ENCODE assay signal across 8 cellular contexts in genomic region chr19:14530505-14530904, GRCh38. TPM values are rescaled to one million over a fixed set of nuclear protein-coding genes. Genes with fewer than 3 reads are reported as not detected.
DNase-seq lines count a peak whose midpoint lies in the region; ATAC-seq and TF ChIP-seq lines count a peak whose summit lies in the region.

No MANE protein-coding gene starts in this region.

- peaks cover 14% of the 10 kb centered on the region for H3K36me3 ChIP-seq in CD4-positive, CD25-positive, alpha-beta regulatory T cell (ENCODE audit: control insufficient read depth, insufficient read depth, low read length)

- no peak for ATAC-seq in CD4-positive, CD25-positive, alpha-beta regulatory T cell (ENCODE audit: low read depth in 2 of 2)
- no peak for ATAC-seq in GM19397 (IDR thresholded peaks at IDR 0.05; ENCODE audit: unreplicated experiment)
- no peak for ATAC-seq in GM21515 (IDR thresholded peaks at IDR 0.05; ENCODE audit: unreplicated experiment)

- TF ChIP-seq CTCF in choroid plexus epithelial cell (conservative IDR thresholded peaks at IDR 0.05; ENCODE audit: low read depth, low read length) = no peak
- TF ChIP-seq CTCF in neural crest cell (conservative IDR thresholded peaks at IDR 0.05) = no peak

- H3K4me1 ChIP-seq in CD4-positive, CD25-positive, alpha-beta regulatory T cell (ENCODE audit: control insufficient read depth, insufficient read depth, low read length, poor library complexity, severe bottlenecking) = peaks cover 41% of the 10 kb centered on the region

- H3K9me3 Mint-ChIP-seq in CD4-positive, CD25-positive, alpha-beta regulatory T cell = no peaks in the 10 kb centered on the region
- no peaks in the 10 kb centered on the region for H3K9me3 Mint-ChIP-seq in neural crest cell

- peak overlapping the region; percentile 96 for H3K4me3 ChIP-seq in CD4-positive, CD25-positive, alpha-beta regulatory T cell (ENCODE audit: low read depth, low read length)
- H3K4me3 ChIP-seq in choroid plexus epithelial cell (ENCODE audit: low read depth, low read length) = peak overlapping the region; percentile 96

- H3K9me3 ChIP-seq in CD4-positive, CD25-positive, alpha-beta regulatory T cell (ENCODE audit: control insufficient read depth in 2 of 2, low read length in 2 of 2) = no peaks in the 10 kb centered on the region

- peak overlapping the region; percentile 83 to 98 (median 95) for H3K4me3 Mint-ChIP-seq in CD4-positive, CD25-positive, alpha-beta regulatory T cell
- peak overlapping the region; percentile 98 for H3K4me3 Mint-ChIP-seq in neural crest cell

- H3K27ac ChIP-seq in CD4-positive, CD25-positive, alpha-beta regulatory T cell (ENCODE audit: insufficient read depth, low read length, poor library complexity, severe bottlenecking) = peak overlapping the region; percentile 92

- peaks cover 0 to 69% (median 25%) of the 10 kb centered on the region in 4 donors for H3K4me1 Mint-ChIP-seq in CD4-positive, CD25-positive, alpha-beta regulatory T cell
- peaks cover 23% of the 10 kb centered on the region for H3K4me1 Mint-ChIP-seq in neural crest cell

- no peak for DNase-seq in CD4-positive, CD25-positive, alpha-beta regulatory T cell
- DNase-seq in MV-4-11 (lab: John Stamatoyannopoulos, UW) = peak; percentile 88
- DNase-seq in choroid plexus epithelial cell (ENCODE audit: low read depth) = no peak
- DNase-seq in neural crest cell (ENCODE audit: low read depth, low spot score) = no peak
- no peak for DNase-seq in SKM-1 (lab: John Stamatoyannopoulos, UW; ENCODE audit: unreplicated experiment)
- DNase-seq in GM19238 (ENCODE audit: insufficient read length, low spot score) = no peak

- peak overlapping the region in 2 of 3 donors; percentile 71 to 98 for H3K27ac Mint-ChIP-seq in CD4-positive, CD25-positive, alpha-beta regulatory T cell
- no peak overlapping the region for H3K27ac Mint-ChIP-seq in neural crest cell (ENCODE audit: unreplicated experiment)

- H3K27me3 Mint-ChIP-seq in CD4-positive, CD25-positive, alpha-beta regulatory T cell = no peaks in the 10 kb centered on the region
- no peaks in the 10 kb centered on the region for H3K27me3 Mint-ChIP-seq in neural crest cell (ENCODE audit: low read depth)

- H3K36me3 Mint-ChIP-seq in CD4-positive, CD25-positive, alpha-beta regulatory T cell = peaks cover 8% of the 10 kb centered on the region
- H3K36me3 Mint-ChIP-seq in neural crest cell (ENCODE audit: low read depth) = no peaks in the 10 kb centered on the region

- no peaks in the 10 kb centered on the region for H3K27me3 ChIP-seq in CD4-positive, CD25-positive, alpha-beta regulatory T cell (ENCODE audit: control insufficient read depth, insufficient read depth, low read length)

RNA-seq across cellular contexts. Expression of gene TECR, which starts 1.1 kb away (rescaled TPM):
- total RNA-seq in CD4-positive, CD25-positive, alpha-beta regulatory T cell = 159 TPM
- 100 to 1,000 TPM; 304 to 351 (median 335) TPM for polyA plus RNA-seq in CD4-positive, CD25-positive, alpha-beta regulatory T cell
- 177 and 185 TPM in 2 replicates for total RNA-seq in neural crest cell

RNA-seq across cellular contexts. Expression of gene DNAJB1, which starts 12.3 kb away (rescaled TPM):
- 754 TPM for total RNA-seq in CD4-positive, CD25-positive, alpha-beta regulatory T cell
- 100 to 1,000 TPM; 302 to 349 (median 332) TPM for polyA plus RNA-seq in CD4-positive, CD25-positive, alpha-beta regulatory T cell
- total RNA-seq in neural crest cell = 89.4 and 94.2 TPM in 2 replicates

RNA-seq across cellular contexts. Expression of gene GIPC1, which starts 34.6 kb away (rescaled TPM):
- 37.5 TPM for total RNA-seq in CD4-positive, CD25-positive, alpha-beta regulatory T cell
- 10 to 100 TPM; 44.0 to 62.0 (median 55.7) TPM for polyA plus RNA-seq in CD4-positive, CD25-positive, alpha-beta regulatory T cell
- 72.5 and 73.0 TPM in 2 replicates for total RNA-seq in neural crest cell

RNA-seq across cellular contexts. Expression of gene NDUFB7, which starts 41.4 kb away (rescaled TPM):
- total RNA-seq in CD4-positive, CD25-positive, alpha-beta regulatory T cell = 51.4 TPM
- 100 to 1,000 TPM; 196 to 238 (median 218) TPM for polyA plus RNA-seq in CD4-positive, CD25-positive, alpha-beta regulatory T cell
- total RNA-seq in neural crest cell = 123 and 128 TPM in 2 replicates

RNA-seq across cellular contexts. Expression of gene CLEC17A, which starts 52.4 kb away (rescaled TPM):
- 0.25 TPM for total RNA-seq in CD4-positive, CD25-positive, alpha-beta regulatory T cell
- not detected for polyA plus RNA-seq in CD4-positive, CD25-positive, alpha-beta regulatory T cell
- not detected in 2 replicates for total RNA-seq in neural crest cell
